ENCODE assay signal across 11 cellular contexts in the genomic region with DNA sequence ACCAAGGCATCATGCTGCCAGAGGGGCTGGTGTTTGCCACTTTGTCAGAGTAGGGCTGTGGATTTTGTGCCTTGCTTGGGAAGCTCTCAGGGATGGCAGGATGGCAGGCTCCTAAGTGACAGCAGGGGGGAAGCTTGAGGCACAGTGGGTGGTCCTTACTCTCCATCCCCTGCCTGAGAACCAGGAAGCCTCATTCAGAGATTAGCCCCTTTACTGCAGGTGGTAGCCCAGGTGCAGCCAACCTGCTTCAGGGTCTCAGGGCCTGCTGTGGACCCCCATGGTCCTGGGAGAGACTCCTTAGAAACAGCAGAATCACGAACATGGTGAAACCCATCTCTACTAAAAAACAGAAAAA. TPM values are rescaled to one million over a fixed set of nuclear protein-coding genes. Genes with fewer than 3 reads are reported as not detected.
DNase-seq lines count a peak whose midpoint lies in the region; ATAC-seq, FAIRE-seq and TF ChIP-seq lines count a peak whose summit lies in the region.
"Had no signal": no experiment of that assay in that cellular context is flagged by ENCODE, and none has a peak within 500 bp of the region (broad histone marks: within the 10 kb centered on the region; RNA-seq: fewer than 3 reads in every experiment).

No MANE protein-coding gene starts in this region.

- TF ChIP-seq CTCF in hepatocyte (IDR thresholded peaks at IDR 0.05; ENCODE audit: poor library complexity) (no peak), suprapubic skin (IDR thresholded peaks at IDR 0.05) (no peak)

- no peaks in the 10 kb centered on the region for H4K20me1 ChIP-seq in hepatocyte (ENCODE audit: insufficient read depth, poor library complexity, severe bottlenecking)

- H3K4me1 ChIP-seq in hepatocyte (ENCODE audit: insufficient read depth) (peaks cover 31% of the 10 kb centered on the region), suprapubic skin (peaks cover 33% of the 10 kb centered on the region)

- H3K9me2 ChIP-seq in hepatocyte (replicated peaks; ENCODE audit: insufficient read depth) = no peaks in the 10 kb centered on the region

- H3K27me3 ChIP-seq in hepatocyte = no peaks in the 10 kb centered on the region
- no peaks in the 10 kb centered on the region for H3K27me3 ChIP-seq in suprapubic skin

- peak overlapping the region; percentile 4 for H3K4me2 ChIP-seq in hepatocyte

- H3K9me3 ChIP-seq in hepatocyte (ENCODE audit: low read depth) (no peaks in the 10 kb centered on the region), suprapubic skin (no peaks in the 10 kb centered on the region)

- H3K4me3 ChIP-seq in hepatocyte (no peak overlapping the region), suprapubic skin (no peak overlapping the region)
- H3K4me3 ChIP-seq: GM12878 had no signal

- H3K4me1 Mint-ChIP-seq in activated CD4-positive, alpha-beta T cell treated with anti-CD3 and anti-CD28 coated beads, Interleukin-2, amount 10 ng/mL, durations not matched to agents 7 days and 5 days = peaks cover 27% of the 10 kb centered on the region
- H3K4me1 Mint-ChIP-seq in activated CD8-positive, alpha-beta T cell treated with anti-CD3 and anti-CD28 coated beads, Interleukin-2, amount 10 ng/mL, durations not matched to agents 7 days and 5 days (ENCODE audit: low read depth) = peaks cover 34% of the 10 kb centered on the region
- H3K4me1 Mint-ChIP-seq: B cell had no signal

- H3K36me3 ChIP-seq in hepatocyte (replicated peaks; ENCODE audit: insufficient read depth, low read depth) = no peaks in the 10 kb centered on the region
- peaks cover 26% of the 10 kb centered on the region for H3K36me3 ChIP-seq in suprapubic skin

- no peak overlapping the region for H3K4me3 Mint-ChIP-seq in activated CD4-positive, alpha-beta T cell treated with anti-CD3 and anti-CD28 coated beads, Interleukin-2, amount 10 ng/mL, durations not matched to agents 7 days and 5 days
- H3K4me3 Mint-ChIP-seq in activated CD8-positive, alpha-beta T cell treated with anti-CD3 and anti-CD28 coated beads, Interleukin-2, amount 10 ng/mL, durations not matched to agents 7 days and 5 days = no peak overlapping the region
- H3K4me3 Mint-ChIP-seq: B cell had no signal

- peaks cover 11% of the 10 kb centered on the region for H3K79me2 ChIP-seq in hepatocyte

- TF ChIP-seq POLR2A in suprapubic skin (IDR thresholded peaks at IDR 0.05) = no peak

- H3K27ac Mint-ChIP-seq in activated CD4-positive, alpha-beta T cell treated with anti-CD3 and anti-CD28 coated beads, Interleukin-2, amount 10 ng/mL, durations not matched to agents 7 days and 5 days = peak overlapping the region; percentile 87
- peak overlapping the region; percentile 81 for H3K27ac Mint-ChIP-seq in activated CD8-positive, alpha-beta T cell treated with anti-CD3 and anti-CD28 coated beads, Interleukin-2, amount 10 ng/mL, durations not matched to agents 7 days and 5 days
- H3K27ac Mint-ChIP-seq: B cell had no signal

- H3K36me3 Mint-ChIP-seq in activated CD4-positive, alpha-beta T cell treated with anti-CD3 and anti-CD28 coated beads, Interleukin-2, amount 10 ng/mL, durations not matched to agents 7 days and 5 days (ENCODE audit: low read depth) = peaks cover 26% of the 10 kb centered on the region
- peaks cover 30% of the 10 kb centered on the region for H3K36me3 Mint-ChIP-seq in activated CD8-positive, alpha-beta T cell treated with anti-CD3 and anti-CD28 coated beads, Interleukin-2, amount 10 ng/mL, durations not matched to agents 7 days and 5 days (ENCODE audit: low read depth)

- no peaks in the 10 kb centered on the region for H3K9me3 Mint-ChIP-seq in activated CD4-positive, alpha-beta T cell treated with anti-CD3 and anti-CD28 coated beads, Interleukin-2, amount 10 ng/mL, durations not matched to agents 7 days and 5 days
- no peaks in the 10 kb centered on the region for H3K9me3 Mint-ChIP-seq in activated CD8-positive, alpha-beta T cell treated with anti-CD3 and anti-CD28 coated beads, Interleukin-2, amount 10 ng/mL, durations not matched to agents 7 days and 5 days (ENCODE audit: insufficient read depth)

- H3K27ac ChIP-seq in hepatocyte (peak overlapping the region; percentile 82), suprapubic skin (peak overlapping the region; percentile 78)

- DNase-seq in activated CD4-positive, alpha-beta T cell treated with anti-CD3 and anti-CD28 coated beads, Interleukin-2, amount 10 ng/mL, durations not matched to agents 7 days and 5 days = no peak
- no peak for DNase-seq in activated CD4-positive, alpha-beta T cell treated with anti-CD3 and anti-CD28 coated beads for 4 hours
- no peak for DNase-seq in activated CD8-positive, alpha-beta T cell treated with anti-CD3 and anti-CD28 coated beads, Interleukin-2, amount 10 ng/mL, durations not matched to agents 7 days and 5 days
- DNase-seq in hepatocyte (ENCODE audit: low spot score) (no peak), suprapubic skin (ENCODE audit: low spot score in 2 of 2) (no peak), frontal cortex (ENCODE audit: low spot score in 2 of 2) (no peak), A172 (ENCODE audit: low spot score) (no peak), GF-D8 (lab: John Stamatoyannopoulos, UW) (no peak)
- DNase-seq: activated gamma-delta T cell treated with Interleukin-2 at 50 U/mL for 16 hours had no signal

- 81% methylated on average over 1 of the region's 1 CpG for WGBS in hepatocyte (ENCODE audit: low lambda C conversion rate, missing lambda C conversion rate)
- 100% methylated on average over 1 of the region's 1 CpG for WGBS in suprapubic skin

- H3K27me3 Mint-ChIP-seq in activated CD4-positive, alpha-beta T cell treated with anti-CD3 and anti-CD28 coated beads, Interleukin-2, amount 10 ng/mL, durations not matched to agents 7 days and 5 days = no peaks in the 10 kb centered on the region
- H3K27me3 Mint-ChIP-seq in activated CD8-positive, alpha-beta T cell treated with anti-CD3 and anti-CD28 coated beads, Interleukin-2, amount 10 ng/mL, durations not matched to agents 7 days and 5 days (ENCODE audit: low read depth) = no peaks in the 10 kb centered on the region
- H3K27me3 Mint-ChIP-seq: B cell had no signal

- no peak for FAIRE-seq in frontal cortex (lab: Jason Lieb, UNC)
- FAIRE-seq: GM12878 had no signal

- ATAC-seq in activated CD8-positive, alpha-beta T cell treated with anti-CD3 and anti-CD28 coated beads, Interleukin-2, amount 10 ng/mL, durations not matched to agents 7 days and 5 days = no peak
- ATAC-seq: GM12878 had no signal

- TF ChIP-seq EP300 in suprapubic skin (IDR thresholded peaks at IDR 0.05) = no peak

- H2AFZ ChIP-seq in hepatocyte = no peak overlapping the region

- POLR2A ChIA-PET in activated CD4-positive, alpha-beta T cell treated with anti-CD3 and anti-CD28 coated beads, Interleukin-2, amount 10 ng/mL, durations not matched to agents 7 days and 5 days (lab: Charles Lee) = no interaction called here
- POLR2A ChIA-PET in activated CD8-positive, alpha-beta T cell treated with anti-CD3 and anti-CD28 coated beads, Interleukin-2, amount 10 ng/mL, durations not matched to agents 7 days and 5 days (lab: Charles Lee) = no interaction called here

- CTCF ChIA-PET in activated CD4-positive, alpha-beta T cell treated with anti-CD3 and anti-CD28 coated beads, Interleukin-2, amount 10 ng/mL, durations not matched to agents 7 days and 5 days (lab: Charles Lee) = no interaction called here
- CTCF ChIA-PET in activated CD8-positive, alpha-beta T cell treated with anti-CD3 and anti-CD28 coated beads, Interleukin-2, amount 10 ng/mL, durations not matched to agents 7 days and 5 days (lab: Charles Lee) = no interaction called here

RNA-seq across cellular contexts. Expression of a gene that starts 8.9 kb away (rescaled TPM):
- 1 to 10 TPM; 7.5 to 7.6 TPM for total RNA-seq in activated CD4-positive, alpha-beta T cell treated with anti-CD3 and anti-CD28 coated beads, Interleukin-2, amount 10 ng/mL, durations not matched to agents 7 days and 5 days
- total RNA-seq in activated CD8-positive, alpha-beta T cell treated with anti-CD3 and anti-CD28 coated beads, Interleukin-2, amount 10 ng/mL, durations not matched to agents 7 days and 5 days = 10 to 100 TPM; 10.3 to 11.8 TPM
- 25.2 and 31.5 TPM in 2 replicates for total RNA-seq in hepatocyte
- polyA plus RNA-seq in hepatocyte = 31.0 and 33.5 TPM in 2 replicates
- 10 to 100 TPM; 23.6 to 30.9 (median 26.9) TPM for total RNA-seq in suprapubic skin
- total RNA-seq in frontal cortex = 15.9 TPM
- total RNA-seq in A172 (2014; rRNA removed; shearing (Covaris generic)) = 16.7 and 19.4 TPM in 2 replicates

RNA-seq across cellular contexts. Expression of a gene that starts 42.7 kb away (rescaled TPM):
- total RNA-seq in activated CD4-positive, alpha-beta T cell treated with anti-CD3 and anti-CD28 coated beads, Interleukin-2, amount 10 ng/mL, durations not matched to agents 7 days and 5 days = 10 to 100 TPM; 33.1 to 33.5 TPM
- 10 to 100 TPM; 21.8 to 22.5 TPM for total RNA-seq in activated CD8-positive, alpha-beta T cell treated with anti-CD3 and anti-CD28 coated beads, Interleukin-2, amount 10 ng/mL, durations not matched to agents 7 days and 5 days
- total RNA-seq in hepatocyte (6.5 and 6.9 TPM in 2 replicates), suprapubic skin (10 to 100 TPM; 15.4 to 19.1 (median 17.8) TPM), frontal cortex (2.9 TPM)
- 16.8 and 25.6 TPM in 2 replicates for polyA plus RNA-seq in hepatocyte
- total RNA-seq in A172 (2014; rRNA removed; shearing (Covaris generic)) = 16.2 and 16.6 TPM in 2 replicates
